In genomic region chr19:50376166-50377050, GRCh38 we compare ENCODE assay signal across 8 cellular contexts. TPM values are rescaled to one million over a fixed set of nuclear protein-coding genes. Genes with fewer than 3 reads are reported as not detected.
DNase-seq lines count a peak whose midpoint lies in the region; ATAC-seq, FAIRE-seq and TF ChIP-seq lines count a peak whose summit lies in the region.

TSS of gene NR1H2 (plus strand) at chr19:50376457. CDS start at chr19:50377606, 1,149 bp downstream.

- in situ Hi-C loops in GM13976 (cut with MboI; ENCODE audit: low sequenced_read_pairs, unreplicated experiment), result no loop called here

- intact Hi-C loops in psoas muscle (cut with DNase I), result no loop called here

- FAIRE-seq in urothelium cell line (lab: Jason Lieb, UNC), result peak; percentile 55

- H3K9me3 ChIP-seq in right atrium auricular region, result no peaks in the 10 kb centered on the region
- H3K9me3 ChIP-seq in psoas muscle, result no peaks in the 10 kb centered on the region

- 2% methylated on average over 51 to 67 of the region's 67 CpGs for WGBS in psoas muscle, 3 donors

- TF ChIP-seq CTCF in GM13976 (IDR thresholded peaks at IDR 0.05; ENCODE audit: borderline replicate concordance, control extremely low read depth, extremely low read depth, insufficient read depth, missing control alignments) (no peak), right atrium auricular region (IDR thresholded peaks at IDR 0.05) (no peak), psoas muscle (IDR thresholded peaks at IDR 0.05) (no peak)

- H3K27ac ChIP-seq in angular gyrus (ENCODE audit: low read depth, low read length), result peak within 1 kb of the TSS; percentile 96
- peak within 1 kb of the TSS; percentile 99 for H3K27ac ChIP-seq in right atrium auricular region
- peak within 1 kb of the TSS; percentile 100 for H3K27ac ChIP-seq in psoas muscle

- peaks cover 0 to 28% of the 10 kb centered on the region in 2 donors for H3K4me1 ChIP-seq in right atrium auricular region
- H3K4me1 ChIP-seq in psoas muscle, result peaks cover 15% of the 10 kb centered on the region

- ATAC-seq in HG02884 (IDR thresholded peaks at IDR 0.05; ENCODE audit: unreplicated experiment) (peak; percentile 79), psoas muscle (peak; percentile 94 to 96 (median 96))

- H3K36me3 ChIP-seq in right atrium auricular region (peaks cover 37% of the 10 kb centered on the region), psoas muscle (ENCODE audit: insufficient read depth in 1 of 2, low read depth in 1 of 2) (peaks cover 0 to 43% of the 10 kb centered on the region in 2 donors)

- no peaks in the 10 kb centered on the region for H3K27me3 ChIP-seq in right atrium auricular region
- no peaks in the 10 kb centered on the region for H3K27me3 ChIP-seq in psoas muscle (ENCODE audit: insufficient read depth in 3 of 3, low read length in 2 of 3)

- peak within 1 kb of the TSS; percentile 93 to 95 for H3K4me3 ChIP-seq in right atrium auricular region
- H3K4me3 ChIP-seq in psoas muscle, result peak within 1 kb of the TSS; percentile 91

- DNase-seq in GM13976 (ENCODE audit: low spot score) (peak; percentile 92), NCI-H187 (lab: John Stamatoyannopoulos, UW) (peak; percentile 82 to 94), T-helper 2 cell (peak; percentile 88 to 98 (median 91)), right atrium auricular region (ENCODE audit: low spot score) (peak; percentile 96), psoas muscle (peak; percentile 95 to 97), urothelium cell line (ENCODE audit: low spot score) (peak; percentile 89)

RNA-seq across cellular contexts. Expression of gene NR1H2, which starts in this region (rescaled TPM):
- total RNA-seq in right atrium auricular region (100 to 1,000 TPM in 1 of 2 donors, 10 to 100 TPM in 1; 97.0 to 121 TPM), psoas muscle (100 to 1,000 TPM in 3 of 4 donors, 10 to 100 TPM in 1; 74.9 to 136 (median 119) TPM)
- 100 to 1,000 TPM; 135 to 153 (median 139) TPM for polyA plus RNA-seq in psoas muscle

Comparison
In these comparisons a context has a peak if more than half of its experiments do, and no peak if none do; other contexts are left out.
1. Peak in every context shown above with its lines: DNase-seq, ATAC-seq, H3K4me3 ChIP-seq and H3K27ac ChIP-seq.